Comparison of ENCODE assay signal across 13 cellular contexts in genomic region chr16:51592013-51592501, GRCh38.
A peak's percentile ranks its signal among the peaks of the same experiment; 100 is the strongest.
DNase-seq lines count a peak whose midpoint lies in the region; ATAC-seq and TF ChIP-seq lines count a peak whose summit lies in the region.
"Had no signal": no experiment of that assay in that cellular context is flagged by ENCODE, and none has a peak within 500 bp of the region (broad histone marks: within the 10 kb centered on the region; RNA-seq: fewer than 3 reads in every experiment).

No MANE protein-coding gene starts in this region.

- no peaks in the 10 kb centered on the region for H3K79me1 ChIP-seq in mesenchymal stem cell (replicated peaks; ENCODE audit: low read length, poor library complexity, severe bottlenecking)

- H3K4me1 ChIP-seq in ACC112 (ENCODE audit: control insufficient read depth, insufficient read depth, low read length, unreplicated experiment) (peaks cover 5% of the 10 kb centered on the region), adipocyte (ENCODE audit: control insufficient read depth, insufficient read depth, low read length) (peaks cover 5% of the 10 kb centered on the region), mesenchymal stem cell (ENCODE audit: control insufficient read depth, insufficient read depth, low read depth, low read length) (peaks cover 3% of the 10 kb centered on the region), vagina (no peaks in the 10 kb centered on the region)

- H3K27ac ChIP-seq in ACC112 (ENCODE audit: low read depth, low read length) = no peak overlapping the region
- no peak overlapping the region for H3K27ac ChIP-seq in mesenchymal stem cell (ENCODE audit: low read length, poor library complexity, severe bottlenecking)
- no peak overlapping the region for H3K27ac ChIP-seq in vagina

- H2BK15ac ChIP-seq in mesenchymal stem cell (ENCODE audit: low read depth, poor library complexity, severe bottlenecking) = no peak overlapping the region

- TF ChIP-seq CTCF in vagina (IDR thresholded peaks at IDR 0.05) = no peak

- H3K36me3 ChIP-seq in ACC112 (ENCODE audit: insufficient read depth, low read length) = no peaks in the 10 kb centered on the region
- H3K36me3 ChIP-seq in adipocyte (ENCODE audit: control insufficient read depth, insufficient read depth, low read length, severe bottlenecking) = no peaks in the 10 kb centered on the region
- no peaks in the 10 kb centered on the region for H3K36me3 ChIP-seq in mesenchymal stem cell (ENCODE audit: control insufficient read depth in 1 of 2, insufficient read depth in 2 of 2, low read depth in 1 of 2, low read length in 2 of 2)
- H3K36me3 ChIP-seq in vagina = no peaks in the 10 kb centered on the region

- no peak for TF ChIP-seq POLR2A in vagina (IDR thresholded peaks at IDR 0.05)

- H3K9ac ChIP-seq in adipocyte (ENCODE audit: low read length) (no peak overlapping the region), mesenchymal stem cell (ENCODE audit: low read length) (no peak overlapping the region)

- H3K4ac ChIP-seq in mesenchymal stem cell (ENCODE audit: low read depth in 1 of 2, low read length in 2 of 2) = no peak overlapping the region

- DNase-seq in NCI-H128 (lab: John Stamatoyannopoulos, UW; ENCODE audit: unreplicated experiment) = peak; percentile 65
- DNase-seq in adipocyte (ENCODE audit: low read depth) = peak; percentile 14
- no peak for DNase-seq in mesenchymal stem cell
- no peak for DNase-seq in GF-D8 (lab: John Stamatoyannopoulos, UW)
- DNase-seq in vagina (ENCODE audit: extremely low spot score in 2 of 2) = no peak
- no peak for DNase-seq in natural killer cell treated with Interleukin-12 subunit alpha and Interleukin-12 subunit beta and Interleukin-15 and Interleukin-18, amount 100 ng/mL, for 72 hours (ENCODE audit: low spot score)
- DNase-seq: activated CD4-positive, alpha-beta T cell treated with anti-CD3 and anti-CD28 coated beads, Interleukin-2, amount 10 ng/mL, durations not matched to agents 24 days and 14 days; amniotic stem cell; occipital lobe; substantia nigra; T-helper 17 cell had no signal

- H4K91ac ChIP-seq in mesenchymal stem cell (ENCODE audit: low read length) = no peak overlapping the region

- no peak overlapping the region for H2AK5ac ChIP-seq in mesenchymal stem cell (ENCODE audit: low read length, severe bottlenecking)

- H3K27me3 ChIP-seq in ACC112 (ENCODE audit: insufficient read depth, low read length) = peaks cover 14% of the 10 kb centered on the region; the same call in 1 of the 2 replicates
- H3K27me3 ChIP-seq in adipocyte (replicated peaks; ENCODE audit: control insufficient read depth, insufficient read depth, low read length) = peaks cover 4% of the 10 kb centered on the region
- peaks cover 5 to 11% of the 10 kb centered on the region in 2 experiments for H3K27me3 ChIP-seq in mesenchymal stem cell (ENCODE audit: control insufficient read depth in 1 of 2, insufficient read depth in 1 of 2, low read length in 2 of 2)
- H3K27me3 ChIP-seq in vagina = no peaks in the 10 kb centered on the region

- no peak overlapping the region for H3K14ac ChIP-seq in mesenchymal stem cell (ENCODE audit: low read length in 2 of 2)

- H3K4me2 ChIP-seq in mesenchymal stem cell (ENCODE audit: low read length, poor library complexity, severe bottlenecking) = peak overlapping the region; percentile 10

- no peak overlapping the region for H2BK120ac ChIP-seq in mesenchymal stem cell (ENCODE audit: low read depth, low read length)

- no peaks in the 10 kb centered on the region for H3K4me1 Mint-ChIP-seq in natural killer cell treated with Interleukin-12 subunit alpha and Interleukin-12 subunit beta and Interleukin-15 and Interleukin-18, amount 100 ng/mL, for 72 hours (ENCODE audit: low read depth in 2 of 2)
- H3K4me1 Mint-ChIP-seq: activated CD4-positive, alpha-beta T cell treated with anti-CD3 and anti-CD28 coated beads, Interleukin-2, amount 10 ng/mL, durations not matched to agents 24 days and 14 days; T-helper 17 cell had no signal

- H2AFZ ChIP-seq in ACC112 (ENCODE audit: low read length, unreplicated experiment) (no peak overlapping the region), mesenchymal stem cell (ENCODE audit: low read depth, low read length) (no peak overlapping the region)

- ATAC-seq in natural killer cell treated with Interleukin-12 subunit alpha and Interleukin-12 subunit beta and Interleukin-15 and Interleukin-18, amount 100 ng/mL, for 72 hours = no peak
- no peak for ATAC-seq in HG03045 (IDR thresholded peaks at IDR 0.05; ENCODE audit: unreplicated experiment)
- ATAC-seq: T-helper 17 cell had no signal

- no peak overlapping the region for H4K8ac ChIP-seq in mesenchymal stem cell (ENCODE audit: low read length)

- no peak overlapping the region for H3K4me3 Mint-ChIP-seq in natural killer cell treated with Interleukin-12 subunit alpha and Interleukin-12 subunit beta and Interleukin-15 and Interleukin-18, amount 100 ng/mL, for 72 hours
- H3K4me3 Mint-ChIP-seq: activated CD4-positive, alpha-beta T cell treated with anti-CD3 and anti-CD28 coated beads, Interleukin-2, amount 10 ng/mL, durations not matched to agents 24 days and 14 days; T-helper 17 cell had no signal

- no peak overlapping the region for H2BK5ac ChIP-seq in mesenchymal stem cell (ENCODE audit: low read depth, low read length, poor library complexity, severe bottlenecking)

- no peaks in the 10 kb centered on the region for H3K36me3 Mint-ChIP-seq in natural killer cell treated with Interleukin-12 subunit alpha and Interleukin-12 subunit beta and Interleukin-15 and Interleukin-18, amount 100 ng/mL, for 72 hours

- 0 out of 2 replicates have a peak overlapping the region, but pooled peaks have one; percentile 13 for H3K4me3 ChIP-seq in ACC112 (ENCODE audit: low read depth, low read length)
- H3K4me3 ChIP-seq in adipocyte (ENCODE audit: low read length) = peak overlapping the region; percentile 20
- H3K4me3 ChIP-seq in mesenchymal stem cell (ENCODE audit: insufficient read depth in 1 of 2, low read depth in 1 of 2, low read length in 2 of 2) = peak overlapping the region in 1 of 2 experiments; percentile 35
- no peak overlapping the region for H3K4me3 ChIP-seq in vagina

- H3K9me3 Mint-ChIP-seq in natural killer cell treated with Interleukin-12 subunit alpha and Interleukin-12 subunit beta and Interleukin-15 and Interleukin-18, amount 100 ng/mL, for 72 hours = peaks cover 6% of the 10 kb centered on the region

- H3K27me3 Mint-ChIP-seq in natural killer cell treated with Interleukin-12 subunit alpha and Interleukin-12 subunit beta and Interleukin-15 and Interleukin-18, amount 100 ng/mL, for 72 hours = no peaks in the 10 kb centered on the region
- H3K27me3 Mint-ChIP-seq: activated CD4-positive, alpha-beta T cell treated with anti-CD3 and anti-CD28 coated beads, Interleukin-2, amount 10 ng/mL, durations not matched to agents 24 days and 14 days; T-helper 17 cell had no signal

- intact Hi-C loops in vagina (cut with DNase I) = no loop called here

- 63% methylated on average over 9 of the region's 9 CpGs for WGBS in mesenchymal stem cell

- H3K79me2 ChIP-seq in ACC112 (ENCODE audit: control insufficient read depth, insufficient read depth, low read length, unreplicated experiment) = no peaks in the 10 kb centered on the region

- H3K18ac ChIP-seq in mesenchymal stem cell (ENCODE audit: low read depth in 1 of 2, low read length in 2 of 2) = no peak overlapping the region

- no peak overlapping the region for H3K23ac ChIP-seq in mesenchymal stem cell (ENCODE audit: low read length in 2 of 2)

- no peaks in the 10 kb centered on the region for H3K9me3 ChIP-seq in adipocyte (ENCODE audit: control insufficient read depth, low read length)
- no peaks in the 10 kb centered on the region for H3K9me3 ChIP-seq in mesenchymal stem cell (ENCODE audit: control insufficient read depth, low read length)
- no peaks in the 10 kb centered on the region for H3K9me3 ChIP-seq in vagina

- H2BK12ac ChIP-seq in mesenchymal stem cell (ENCODE audit: low read length in 2 of 2) = no peak overlapping the region

- no peak overlapping the region for H3K27ac Mint-ChIP-seq in natural killer cell treated with Interleukin-12 subunit alpha and Interleukin-12 subunit beta and Interleukin-15 and Interleukin-18, amount 100 ng/mL, for 72 hours
- H3K27ac Mint-ChIP-seq: activated CD4-positive, alpha-beta T cell treated with anti-CD3 and anti-CD28 coated beads, Interleukin-2, amount 10 ng/mL, durations not matched to agents 24 days and 14 days; T-helper 17 cell had no signal

Comparison
In these comparisons a context has a peak if more than half of its experiments do, and no peak if none do; other contexts are left out.
1. H3K4me3 ChIP-seq: peak in ACC112 (single experiment) and adipocyte (single experiment); none in vagina (0 of 2).
2. DNase-seq: peak in NCI-H128 (single experiment) and adipocyte (single experiment); none in mesenchymal stem cell (single experiment), GF-D8 (single experiment), vagina (0 of 2) and natural killer cell treated with Interleukin-12 subunit alpha and Interleukin-12 subunit beta and Interleukin-15 and Interleukin-18, amount 100 ng/mL, for 72 hours (single experiment).